In genomic region chr9:87167161-87167560, GRCh38 we compare ENCODE assay signal across 20 cellular contexts.
DNase-seq lines count a peak whose midpoint lies in the region; ATAC-seq and TF ChIP-seq lines count a peak whose summit lies in the region.
"Had no signal": no experiment of that assay in that cellular context is flagged by ENCODE, and none has a peak within 500 bp of the region (broad histone marks: within the 10 kb centered on the region; RNA-seq: fewer than 3 reads in every experiment).

No MANE protein-coding gene starts in this region.

- no peaks in the 10 kb centered on the region for H3K79me2 ChIP-seq in osteoblast (ENCODE audit: insufficient read depth, low read length)

- H3K9me3 Mint-ChIP-seq in endodermal cell: peaks cover 3% of the 10 kb centered on the region
- H3K9me3 Mint-ChIP-seq in stimulated activated memory B cell treated with anti-CD40 and anti-IgM and Interleukin-4, amounts not matched to agents 10 μg/mL and 1 μg/mL and 100 μg/mL, for 72 hours: peaks cover 3% of the 10 kb centered on the region

- H3K36me3 ChIP-seq in endodermal cell (ENCODE audit: control insufficient read depth, insufficient read depth, low read length) (no peaks in the 10 kb centered on the region), osteoblast (ENCODE audit: insufficient read depth, low read length) (no peaks in the 10 kb centered on the region)
- H3K36me3 ChIP-seq: BLaER1, HAP-1 had no signal

- no peak overlapping the region for H3K4me3 Mint-ChIP-seq in endodermal cell
- H3K4me3 Mint-ChIP-seq in stimulated activated memory B cell treated with anti-CD40 and anti-IgM and Interleukin-4, amounts not matched to agents 10 μg/mL and 1 μg/mL and 100 μg/mL, for 72 hours: no peak overlapping the region
- H3K4me3 Mint-ChIP-seq: CD4-positive, alpha-beta memory T cell had no signal

- peak; percentile 1 for DNase-seq in Jurkat, Clone E6-1 (ENCODE audit: low read depth, low spot score)
- DNase-seq in endodermal cell (no peak), osteoblast (ENCODE audit: insufficient read length, low spot score, missing footprints) (no peak), foreskin keratinocyte (no peak), NCI-H524 treated with DMSO at 0.1 percent for 48 hours (lab: John Stamatoyannopoulos, UW) (no peak)
- DNase-seq: Caco-2; CD4-positive, alpha-beta memory T cell; DND-41; NCI-H1694 treated with DMSO at 0.1 percent for 48 hours; NCI-H2081 treated with DMSO at 0.1 percent for 48 hours; NCI-H446 treated with DMSO at 0.1 percent for 48 hours; NCI-H69; SIG-M5 had no signal

- H3K36me3 Mint-ChIP-seq in endodermal cell (ENCODE audit: low read depth): no peaks in the 10 kb centered on the region
- H3K36me3 Mint-ChIP-seq in stimulated activated memory B cell treated with anti-CD40 and anti-IgM and Interleukin-4, amounts not matched to agents 10 μg/mL and 1 μg/mL and 100 μg/mL, for 72 hours: no peaks in the 10 kb centered on the region
- H3K36me3 Mint-ChIP-seq: CD4-positive, alpha-beta memory T cell had no signal

- no peaks in the 10 kb centered on the region for H3K27me3 ChIP-seq in endodermal cell (ENCODE audit: control insufficient read depth, insufficient read depth, low read length, poor library complexity, severe bottlenecking)
- no peaks in the 10 kb centered on the region for H3K27me3 ChIP-seq in osteoblast (ENCODE audit: insufficient read depth, low read length)
- no peaks in the 10 kb centered on the region for H3K27me3 ChIP-seq in foreskin keratinocyte
- H3K27me3 ChIP-seq: BLaER1 had no signal

- no peak overlapping the region for H3K4me3 ChIP-seq in Jurkat, Clone E6-1 (ENCODE audit: low read length)
- H3K4me3 ChIP-seq in endodermal cell (ENCODE audit: low read length): no peak overlapping the region
- H3K4me3 ChIP-seq in osteoblast (ENCODE audit: insufficient read depth, low read length): no peak overlapping the region
- H3K4me3 ChIP-seq: BLaER1, GM12878, HAP-1 had no signal

- H3K4me1 Mint-ChIP-seq in endodermal cell: no peaks in the 10 kb centered on the region
- H3K4me1 Mint-ChIP-seq in stimulated activated memory B cell treated with anti-CD40 and anti-IgM and Interleukin-4, amounts not matched to agents 10 μg/mL and 1 μg/mL and 100 μg/mL, for 72 hours: no peaks in the 10 kb centered on the region
- H3K4me1 Mint-ChIP-seq: CD4-positive, alpha-beta memory T cell had no signal

- H3K27ac ChIP-seq in C4-2B (no peak overlapping the region), endodermal cell (ENCODE audit: low read depth, low read length) (no peak overlapping the region), osteoblast (ENCODE audit: low read depth, low read length) (peak overlapping the region; percentile 20), foreskin keratinocyte (no peak overlapping the region)
- H3K27ac ChIP-seq: BLaER1 had no signal

- no peak for ATAC-seq in foreskin keratinocyte
- ATAC-seq in stimulated activated memory B cell treated with anti-CD40 and anti-IgM and Interleukin-4, amounts not matched to agents 10 μg/mL and 1 μg/mL and 100 μg/mL, for 72 hours: no peak
- ATAC-seq: GM12878, Panc1, SK-N-SH treated with all-trans-retinoic acid at 6 μM for 48 hours had no signal

- H3K27me3 Mint-ChIP-seq in endodermal cell (ENCODE audit: insufficient read depth): peaks cover 2% of the 10 kb centered on the region
- no peaks in the 10 kb centered on the region for H3K27me3 Mint-ChIP-seq in stimulated activated memory B cell treated with anti-CD40 and anti-IgM and Interleukin-4, amounts not matched to agents 10 μg/mL and 1 μg/mL and 100 μg/mL, for 72 hours

- H3K9ac ChIP-seq in endodermal cell (ENCODE audit: extremely low read depth, low read length, poor library complexity, severe bottlenecking): no peak overlapping the region
- H3K9ac ChIP-seq: BLaER1 had no signal

- H3K9me3 ChIP-seq in endodermal cell (ENCODE audit: control insufficient read depth, low read length): no peaks in the 10 kb centered on the region
- H3K9me3 ChIP-seq in osteoblast (ENCODE audit: low read depth, low read length): no peaks in the 10 kb centered on the region
- H3K9me3 ChIP-seq: BLaER1, Caco-2, HAP-1 had no signal

- H3K27ac Mint-ChIP-seq in endodermal cell: no peak overlapping the region
- no peak overlapping the region for H3K27ac Mint-ChIP-seq in stimulated activated memory B cell treated with anti-CD40 and anti-IgM and Interleukin-4, amounts not matched to agents 10 μg/mL and 1 μg/mL and 100 μg/mL, for 72 hours
- H3K27ac Mint-ChIP-seq: CD4-positive, alpha-beta memory T cell had no signal

- 0 out of 2 replicates have a peak, but pooled peaks have one; percentile 6 for TF ChIP-seq CTCF in C4-2B (conservative IDR thresholded peaks at IDR 0.05)
- peak; percentile 37 for TF ChIP-seq CTCF in endodermal cell (conservative IDR thresholded peaks at IDR 0.05)
- TF ChIP-seq CTCF in osteoblast (IDR thresholded peaks at IDR 0.05; ENCODE audit: extremely low read depth, low read depth, low read length): no peak
- no peak for TF ChIP-seq CTCF in foreskin keratinocyte (conservative IDR thresholded peaks at IDR 0.05)

- no peaks in the 10 kb centered on the region for H4K20me1 ChIP-seq in osteoblast (ENCODE audit: insufficient read depth, low read length)
- H4K20me1 ChIP-seq: BLaER1 had no signal

- H2AFZ ChIP-seq in osteoblast (ENCODE audit: low read length): peak overlapping the region; percentile 36

- H3K4me1 ChIP-seq in endodermal cell (ENCODE audit: control insufficient read depth, insufficient read depth, low read length) (peaks cover 3% of the 10 kb centered on the region), osteoblast (ENCODE audit: insufficient read depth, low read length) (peaks cover 9% of the 10 kb centered on the region), foreskin keratinocyte (no peaks in the 10 kb centered on the region)
- H3K4me1 ChIP-seq: BLaER1, Caco-2, HAP-1 had no signal

- 81 to 94% methylated on average over 5 of the region's 5 CpGs for WGBS in endodermal cell (ENCODE audit: insufficient coverage in 1 of 2, insufficient read length in 1 of 2), 2 experiments

- no peak overlapping the region for H3K4me2 ChIP-seq in osteoblast (ENCODE audit: insufficient read depth, low read length)
- H3K4me2 ChIP-seq: BLaER1 had no signal

Comparison
In these comparisons a context has a peak if more than half of its experiments do, and no peak if none do; other contexts are left out.
1. CTCF ChIP-seq: peak in C4-2B (single experiment) and endodermal cell (single experiment); none in osteoblast (single experiment) and foreskin keratinocyte (single experiment).